ENCODE assay signal across 1 cellular context in the genomic region with DNA sequence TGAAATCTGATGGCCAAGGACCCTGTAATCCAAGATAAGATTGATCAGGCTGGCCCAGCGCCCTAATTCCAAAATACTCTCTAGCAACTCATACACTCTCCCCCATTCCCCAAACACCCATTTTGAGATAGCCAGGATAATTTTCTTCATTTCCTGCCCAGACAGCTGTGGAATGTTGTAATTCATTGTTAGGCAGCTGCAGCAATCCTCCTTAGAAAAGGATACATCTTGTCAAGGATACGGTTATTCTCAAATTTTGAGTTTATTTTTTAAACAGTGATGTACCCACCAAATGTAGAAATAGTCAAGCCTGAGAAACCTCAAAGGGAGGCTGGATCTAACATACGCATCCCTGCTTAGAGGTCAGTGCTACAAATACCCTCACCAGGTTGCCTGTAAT.
TF ChIP-seq lines count a peak whose summit lies in the region.

No MANE protein-coding gene starts in this region.

TF ChIP-seq in WTC11, 78 proteins besides CTCF, POLR2A, EP300 and RAD21 (continued from another document):
- TF ChIP-seq, protein P1, sequence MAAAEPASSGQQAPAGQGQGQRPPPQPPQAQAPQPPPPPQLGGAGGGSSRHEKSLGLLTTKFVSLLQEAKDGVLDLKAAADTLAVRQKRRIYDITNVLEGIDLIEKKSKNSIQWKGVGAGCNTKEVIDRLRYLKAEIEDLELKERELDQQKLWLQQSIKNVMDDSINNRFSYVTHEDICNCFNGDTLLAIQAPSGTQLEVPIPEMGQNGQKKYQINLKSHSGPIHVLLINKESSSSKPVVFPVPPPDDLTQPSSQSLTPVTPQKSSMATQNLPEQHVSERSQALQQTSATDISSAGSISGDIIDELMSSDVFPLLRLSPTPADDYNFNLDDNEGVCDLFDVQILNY (CRISPR knock-in tag; IDR thresholded peaks at IDR 0.05) = no peak
- TF ChIP-seq NFATC4 (CRISPR knock-in tag; IDR thresholded peaks at IDR 0.05) (no peak), TEAD4 (CRISPR knock-in tag; IDR thresholded peaks at IDR 0.05) (no peak), ZNF232 (CRISPR knock-in tag; IDR thresholded peaks at IDR 0.05) (no peak)
- TF ChIP-seq, protein P2, sequence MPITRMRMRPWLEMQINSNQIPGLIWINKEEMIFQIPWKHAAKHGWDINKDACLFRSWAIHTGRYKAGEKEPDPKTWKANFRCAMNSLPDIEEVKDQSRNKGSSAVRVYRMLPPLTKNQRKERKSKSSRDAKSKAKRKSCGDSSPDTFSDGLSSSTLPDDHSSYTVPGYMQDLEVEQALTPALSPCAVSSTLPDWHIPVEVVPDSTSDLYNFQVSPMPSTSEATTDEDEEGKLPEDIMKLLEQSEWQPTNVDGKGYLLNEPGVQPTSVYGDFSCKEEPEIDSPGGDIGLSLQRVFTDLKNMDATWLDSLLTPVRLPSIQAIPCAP (CRISPR knock-in tag; IDR thresholded peaks at IDR 0.05) = no peak
- TF ChIP-seq, protein P3, sequence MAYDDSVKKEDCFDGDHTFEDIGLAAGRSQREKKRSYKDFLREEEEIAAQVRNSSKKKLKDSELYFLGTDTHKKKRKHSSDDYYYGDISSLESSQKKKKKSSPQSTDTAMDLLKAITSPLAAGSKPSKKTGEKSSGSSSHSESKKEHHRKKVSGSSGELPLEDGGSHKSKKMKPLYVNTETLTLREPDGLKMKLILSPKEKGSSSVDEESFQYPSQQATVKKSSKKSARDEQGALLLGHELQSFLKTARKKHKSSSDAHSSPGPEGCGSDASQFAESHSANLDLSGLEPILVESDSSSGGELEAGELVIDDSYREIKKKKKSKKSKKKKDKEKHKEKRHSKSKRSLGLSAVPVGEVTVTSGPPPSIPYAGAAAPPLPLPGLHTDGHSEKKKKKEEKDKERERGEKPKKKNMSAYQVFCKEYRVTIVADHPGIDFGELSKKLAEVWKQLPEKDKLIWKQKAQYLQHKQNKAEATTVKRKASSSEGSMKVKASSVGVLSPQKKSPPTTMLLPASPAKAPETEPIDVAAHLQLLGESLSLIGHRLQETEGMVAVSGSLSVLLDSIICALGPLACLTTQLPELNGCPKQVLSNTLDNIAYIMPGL (CRISPR knock-in tag; IDR thresholded peaks at IDR 0.05) = no peak
- TF ChIP-seq, protein P4, sequence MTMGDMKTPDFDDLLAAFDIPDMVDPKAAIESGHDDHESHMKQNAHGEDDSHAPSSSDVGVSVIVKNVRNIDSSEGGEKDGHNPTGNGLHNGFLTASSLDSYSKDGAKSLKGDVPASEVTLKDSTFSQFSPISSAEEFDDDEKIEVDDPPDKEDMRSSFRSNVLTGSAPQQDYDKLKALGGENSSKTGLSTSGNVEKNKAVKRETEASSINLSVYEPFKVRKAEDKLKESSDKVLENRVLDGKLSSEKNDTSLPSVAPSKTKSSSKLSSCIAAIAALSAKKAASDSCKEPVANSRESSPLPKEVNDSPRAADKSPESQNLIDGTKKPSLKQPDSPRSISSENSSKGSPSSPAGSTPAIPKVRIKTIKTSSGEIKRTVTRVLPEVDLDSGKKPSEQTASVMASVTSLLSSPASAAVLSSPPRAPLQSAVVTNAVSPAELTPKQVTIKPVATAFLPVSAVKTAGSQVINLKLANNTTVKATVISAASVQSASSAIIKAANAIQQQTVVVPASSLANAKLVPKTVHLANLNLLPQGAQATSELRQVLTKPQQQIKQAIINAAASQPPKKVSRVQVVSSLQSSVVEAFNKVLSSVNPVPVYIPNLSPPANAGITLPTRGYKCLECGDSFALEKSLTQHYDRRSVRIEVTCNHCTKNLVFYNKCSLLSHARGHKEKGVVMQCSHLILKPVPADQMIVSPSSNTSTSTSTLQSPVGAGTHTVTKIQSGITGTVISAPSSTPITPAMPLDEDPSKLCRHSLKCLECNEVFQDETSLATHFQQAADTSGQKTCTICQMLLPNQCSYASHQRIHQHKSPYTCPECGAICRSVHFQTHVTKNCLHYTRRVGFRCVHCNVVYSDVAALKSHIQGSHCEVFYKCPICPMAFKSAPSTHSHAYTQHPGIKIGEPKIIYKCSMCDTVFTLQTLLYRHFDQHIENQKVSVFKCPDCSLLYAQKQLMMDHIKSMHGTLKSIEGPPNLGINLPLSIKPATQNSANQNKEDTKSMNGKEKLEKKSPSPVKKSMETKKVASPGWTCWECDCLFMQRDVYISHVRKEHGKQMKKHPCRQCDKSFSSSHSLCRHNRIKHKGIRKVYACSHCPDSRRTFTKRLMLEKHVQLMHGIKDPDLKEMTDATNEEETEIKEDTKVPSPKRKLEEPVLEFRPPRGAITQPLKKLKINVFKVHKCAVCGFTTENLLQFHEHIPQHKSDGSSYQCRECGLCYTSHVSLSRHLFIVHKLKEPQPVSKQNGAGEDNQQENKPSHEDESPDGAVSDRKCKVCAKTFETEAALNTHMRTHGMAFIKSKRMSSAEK (CRISPR knock-in tag; IDR thresholded peaks at IDR 0.05; ENCODE audit: borderline replicate concordance) = no peak
